19 cellular contexts compared by ENCODE assay signal in genomic region chr15:90582553-90582952, GRCh38.
DNase-seq lines count a peak whose midpoint lies in the region; ATAC-seq lines count a peak whose summit lies in the region.
"Had no signal": no experiment of that assay in that cellular context is flagged by ENCODE, and none has a peak within 500 bp of the region (broad histone marks: within the 10 kb centered on the region; RNA-seq: fewer than 3 reads in every experiment).

No MANE protein-coding gene starts in this region.

- H3K4me1 Mint-ChIP-seq in stimulated activated naive CD8-positive, alpha-beta T cell treated with anti-CD3 and anti-CD28 coated beads, Interleukin-15, Interleukin-2, amounts not matched to agents 100 ng/mL and 50 ng/mL, for 24 hours (ENCODE audit: low read depth), result peaks cover 62% of the 10 kb centered on the region

- peak overlapping the region; percentile 13 for H3K27ac Mint-ChIP-seq in stimulated activated naive CD8-positive, alpha-beta T cell treated with anti-CD3 and anti-CD28 coated beads, Interleukin-15, Interleukin-2, amounts not matched to agents 100 ng/mL and 50 ng/mL, for 24 hours

- ATAC-seq in stimulated activated naive CD8-positive, alpha-beta T cell treated with anti-CD3 and anti-CD28 coated beads, Interleukin-15, Interleukin-2, amounts not matched to agents 100 U/mL and 50 U/mL, for 24 hours, result no peak
- no peak for ATAC-seq in HG03521 (IDR thresholded peaks at IDR 0.05; ENCODE audit: unreplicated experiment)
- ATAC-seq: gastroesophageal sphincter had no signal

- H3K9me3 ChIP-seq in SK-N-MC (ENCODE audit: low read depth, low read length), result no peaks in the 10 kb centered on the region
- H3K9me3 ChIP-seq: gastroesophageal sphincter, spleen had no signal

- no peak overlapping the region for H3K4me3 Mint-ChIP-seq in stimulated activated naive CD8-positive, alpha-beta T cell treated with anti-CD3 and anti-CD28 coated beads, Interleukin-15, Interleukin-2, amounts not matched to agents 100 ng/mL and 50 ng/mL, for 24 hours

- no peaks in the 10 kb centered on the region for H3K27me3 ChIP-seq in layer of hippocampus (ENCODE audit: control insufficient read depth, insufficient read depth, low read length)
- H3K27me3 ChIP-seq: gastroesophageal sphincter, spleen had no signal

- intact Hi-C loops in posterior cingulate gyrus (cut with DNase I), result no loop called here

- peaks cover 19% of the 10 kb centered on the region for H3K36me3 Mint-ChIP-seq in stimulated activated naive CD8-positive, alpha-beta T cell treated with anti-CD3 and anti-CD28 coated beads, Interleukin-15, Interleukin-2, amounts not matched to agents 100 ng/mL and 50 ng/mL, for 24 hours (ENCODE audit: low read depth)

- DNase-seq in stimulated activated naive CD8-positive, alpha-beta T cell treated with anti-CD3 and anti-CD28 coated beads, Interleukin-15, Interleukin-2, amounts not matched to agents 100 U/mL and 50 U/mL, for 24 hours, result no peak
- DNase-seq in SK-N-MC (ENCODE audit: low read depth, low spot score), result peak; percentile 97
- DNase-seq in retina, result no peak
- DNase-seq in posterior cingulate gyrus, result no peak
- no peak for DNase-seq in stimulated activated CD4-positive, alpha-beta T cell treated with anti-CD3 and anti-CD28 coated beads, Interleukin-4, amount 100 ng/mL, for 4 hours
- DNase-seq: activated CD4-positive, alpha-beta T cell treated with anti-CD3 and anti-CD28 coated beads, Interleukin-2, amount 50 U/mL, for 48 hours; H7; NCI-H1105; NCI-H524 treated with DMSO at 0.1 percent for 48 hours; Right ventricle myocardium superior; spleen; stimulated activated CD8-positive, alpha-beta memory T cell treated with anti-CD3 and anti-CD28 coated beads, Interleukin-4, amount 100 ng/mL, for 48 hours; T-helper 1 cell had no signal

- H3K9ac ChIP-seq in SK-N-MC (ENCODE audit: insufficient read length), result peak overlapping the region; percentile 71

- no peaks in the 10 kb centered on the region for H3K27me3 Mint-ChIP-seq in stimulated activated naive CD8-positive, alpha-beta T cell treated with anti-CD3 and anti-CD28 coated beads, Interleukin-15, Interleukin-2, amounts not matched to agents 100 ng/mL and 50 ng/mL, for 24 hours

- H3K4me3 ChIP-seq in SK-N-MC, result peak overlapping the region; percentile 71
- H3K4me3 ChIP-seq: gastroesophageal sphincter, spleen had no signal

- H3K27ac ChIP-seq in SK-N-MC, result peak overlapping the region; percentile 99
- H3K27ac ChIP-seq in layer of hippocampus (ENCODE audit: low read depth, low read length), result peak overlapping the region; percentile 62
- H3K27ac ChIP-seq: VCaP had no signal

- H3K36me3 ChIP-seq in SK-N-MC (ENCODE audit: insufficient read depth, low read length), result no peaks in the 10 kb centered on the region
- H3K36me3 ChIP-seq: gastroesophageal sphincter, spleen had no signal

- H3K9me3 Mint-ChIP-seq in stimulated activated naive CD8-positive, alpha-beta T cell treated with anti-CD3 and anti-CD28 coated beads, Interleukin-15, Interleukin-2, amounts not matched to agents 100 ng/mL and 50 ng/mL, for 24 hours, result no peaks in the 10 kb centered on the region
- H3K9me3 Mint-ChIP-seq: activated naive CD4-positive, alpha-beta T cell treated with anti-CD3 and anti-CD28 coated beads, Interleukin-2, amount 50 U/mL, for 72 hours had no signal
